1 cellular context compared by ENCODE assay signal in the genomic region with DNA sequence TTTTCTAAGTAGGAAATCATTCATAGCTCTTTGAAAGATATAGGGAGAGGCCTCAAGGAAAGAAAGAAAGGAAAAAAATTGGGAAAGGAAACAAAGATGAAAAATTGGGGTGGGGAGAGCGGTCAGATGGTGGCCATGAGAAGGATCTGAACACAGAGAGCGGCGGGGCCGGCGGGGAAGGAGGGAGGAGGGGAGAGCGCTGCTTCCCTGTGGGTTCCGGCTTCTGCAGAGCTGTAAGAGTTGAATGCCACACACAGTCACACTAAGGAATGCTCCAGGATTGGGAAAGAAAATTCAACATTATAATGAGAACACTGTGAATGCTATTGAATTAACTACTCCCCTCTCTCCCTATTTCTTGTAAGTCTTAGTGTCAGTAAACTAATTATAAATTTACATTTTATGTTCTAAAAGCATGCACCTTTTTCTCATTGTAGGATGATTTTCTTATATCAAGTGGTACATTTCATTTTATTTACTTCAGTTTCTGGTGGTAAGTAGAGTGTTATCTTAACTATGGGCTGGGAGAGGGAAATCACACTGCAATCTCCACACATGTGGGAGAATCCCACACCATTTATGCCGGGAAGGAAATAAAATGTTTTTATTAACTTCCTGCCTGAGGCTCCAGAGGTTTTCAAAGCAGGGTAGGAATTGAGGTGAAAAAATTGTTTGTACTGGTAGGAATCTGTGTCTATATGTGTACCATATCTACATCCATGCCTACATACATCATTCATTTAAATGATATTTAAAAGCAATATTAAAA.
A peak's percentile ranks its signal among the peaks of the same experiment; 100 is the strongest.
TF ChIP-seq lines count a peak whose summit lies in the region.

No MANE protein-coding gene starts in this region.

TF ChIP-seq in H1, 55 proteins besides CTCF, POLR2A, EP300 and RAD21:
- peak; percentile 32 for TF ChIP-seq ASH2L (IDR thresholded peaks at IDR 0.05; ENCODE audit: low read length)
- 0 out of 2 replicates have a peak, but pooled peaks have one; percentile 38 for TF ChIP-seq RBBP5 (IDR thresholded peaks at IDR 0.05; ENCODE audit: borderline replicate concordance, low read depth, low read length)
- no peak for TF ChIP-seq TAF1 (IDR thresholded peaks at IDR 0.05; ENCODE audit: low read depth, low read length)
